Comparison of ENCODE assay signal across 1 cellular context in the genomic region with DNA sequence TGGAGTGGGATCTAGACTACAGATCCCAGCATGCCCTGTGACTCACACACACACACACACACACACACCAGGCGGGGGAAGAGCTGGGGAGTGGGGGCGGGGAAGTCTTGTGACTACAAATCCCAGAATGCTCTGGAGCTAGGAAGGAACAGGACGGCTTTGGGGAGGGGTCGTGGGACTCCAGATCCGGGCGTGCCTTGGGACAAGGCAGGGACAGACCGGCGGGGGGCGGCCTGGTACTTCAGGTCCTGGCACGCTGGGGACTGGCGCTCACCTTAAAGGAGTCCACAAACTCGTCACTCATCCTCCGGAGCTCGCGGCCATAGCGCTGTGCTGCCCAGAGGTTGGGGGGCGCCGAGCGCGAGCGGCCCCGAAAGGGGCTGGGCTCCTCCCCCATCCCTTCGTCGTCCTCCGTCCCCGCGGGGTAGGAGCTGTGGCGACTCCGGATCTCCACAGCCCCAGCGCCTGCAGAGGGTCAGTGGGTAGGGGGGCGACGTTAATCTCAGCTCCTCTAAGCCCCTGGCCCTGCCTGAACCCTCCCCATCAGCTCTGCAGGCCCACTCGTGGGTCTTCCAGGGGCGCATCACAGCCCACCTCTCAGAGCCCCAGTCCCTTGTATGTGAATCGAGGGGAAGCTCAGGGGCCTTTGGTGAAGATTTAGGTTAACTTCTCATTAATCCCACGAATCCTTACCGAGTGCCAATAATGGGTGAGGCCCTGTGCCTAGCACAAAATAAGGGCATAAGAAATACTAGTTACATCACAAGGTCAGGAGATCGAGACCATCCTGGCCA.
A peak's percentile ranks its signal among the peaks of the same experiment; 100 is the strongest.
TF ChIP-seq lines count a peak whose summit lies in the region.

No MANE protein-coding gene starts in this region.

TF ChIP-seq in HepG2, 621 proteins besides CTCF, POLR2A, EP300 and RAD21 (continues in another document):
- TF ChIP-seq SUZ12 (IDR thresholded peaks at IDR 0.05; ENCODE audit: low read depth, low read length): 0 out of 2 replicates have a peak, but pooled peaks have one; percentile 1
- peak; percentile 88 for TF ChIP-seq ZBTB7A (CRISPR knock-in tag; IDR thresholded peaks at IDR 0.05)
- TF ChIP-seq, protein P1, sequence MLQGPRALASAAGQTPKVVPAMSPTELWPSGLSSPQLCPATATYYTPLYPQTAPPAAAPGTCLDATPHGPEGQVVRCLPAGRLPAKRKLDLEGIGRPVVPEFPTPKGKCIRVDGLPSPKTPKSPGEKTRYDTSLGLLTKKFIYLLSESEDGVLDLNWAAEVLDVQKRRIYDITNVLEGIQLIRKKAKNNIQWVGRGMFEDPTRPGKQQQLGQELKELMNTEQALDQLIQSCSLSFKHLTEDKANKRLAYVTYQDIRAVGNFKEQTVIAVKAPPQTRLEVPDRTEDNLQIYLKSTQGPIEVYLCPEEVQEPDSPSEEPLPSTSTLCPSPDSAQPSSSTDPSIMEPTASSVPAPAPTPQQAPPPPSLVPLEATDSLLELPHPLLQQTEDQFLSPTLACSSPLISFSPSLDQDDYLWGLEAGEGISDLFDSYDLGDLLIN (CRISPR knock-in tag; IDR thresholded peaks at IDR 0.05; ENCODE audit: borderline replicate concordance): no peak
- TF ChIP-seq KAT8 (CRISPR knock-in tag; IDR thresholded peaks at IDR 0.05): peak; percentile 47; the same call in 1 of the 2 replicates
- peak; percentile 37; the same call in 1 of the 2 replicates for TF ChIP-seq ETV5 (CRISPR knock-in tag; IDR thresholded peaks at IDR 0.05; ENCODE audit: borderline replicate concordance)
- peak; percentile 42 for TF ChIP-seq ZFX (CRISPR knock-in tag; IDR thresholded peaks at IDR 0.05; ENCODE audit: low read depth)
- TF ChIP-seq SP5 (CRISPR knock-in tag; IDR thresholded peaks at IDR 0.05; ENCODE audit: borderline replicate concordance, low read depth): peak; percentile 29; the same call in 1 of the 2 replicates
- TF ChIP-seq NR2F6 (IDR thresholded peaks at IDR 0.05): no peak
- TF ChIP-seq NR2F6 (CRISPR knock-in tag; IDR thresholded peaks at IDR 0.05): peak; percentile 15; the same call in 1 of the 2 replicates
- TF ChIP-seq MXI1 (IDR thresholded peaks at IDR 0.05; ENCODE audit: borderline replicate concordance, low read depth, low read length): peak; percentile 62; the same call in 1 of the 3 replicates
- TF ChIP-seq SALL2 (CRISPR knock-in tag; IDR thresholded peaks at IDR 0.05): peak; percentile 4; the same call in 1 of the 2 replicates
- no peak for TF ChIP-seq TBL1XR1 (IDR thresholded peaks at IDR 0.05; ENCODE audit: borderline replicate concordance, low read length, partially characterized antibody)
- TF ChIP-seq GLI4 (CRISPR knock-in tag; IDR thresholded peaks at IDR 0.05; ENCODE audit: borderline replicate concordance): no peak
- 0 out of 2 replicates have a peak, but pooled peaks have one; percentile 42 for TF ChIP-seq ZNF350 (CRISPR knock-in tag; IDR thresholded peaks at IDR 0.05; ENCODE audit: borderline replicate concordance, low read depth)
- TF ChIP-seq ZNF768 (CRISPR knock-in tag; IDR thresholded peaks at IDR 0.05): peak; percentile 61; the same call in 1 of the 2 replicates
- peak; percentile 86 for TF ChIP-seq KDM2A (CRISPR knock-in tag; IDR thresholded peaks at IDR 0.05; ENCODE audit: borderline replicate concordance, low read depth)
- TF ChIP-seq MED13 (CRISPR knock-in tag; IDR thresholded peaks at IDR 0.05): 0 out of 2 replicates have a peak, but pooled peaks have one; percentile 36
- TF ChIP-seq RARG (CRISPR knock-in tag; IDR thresholded peaks at IDR 0.05; ENCODE audit: low read depth): no peak
- TF ChIP-seq, protein P2, sequence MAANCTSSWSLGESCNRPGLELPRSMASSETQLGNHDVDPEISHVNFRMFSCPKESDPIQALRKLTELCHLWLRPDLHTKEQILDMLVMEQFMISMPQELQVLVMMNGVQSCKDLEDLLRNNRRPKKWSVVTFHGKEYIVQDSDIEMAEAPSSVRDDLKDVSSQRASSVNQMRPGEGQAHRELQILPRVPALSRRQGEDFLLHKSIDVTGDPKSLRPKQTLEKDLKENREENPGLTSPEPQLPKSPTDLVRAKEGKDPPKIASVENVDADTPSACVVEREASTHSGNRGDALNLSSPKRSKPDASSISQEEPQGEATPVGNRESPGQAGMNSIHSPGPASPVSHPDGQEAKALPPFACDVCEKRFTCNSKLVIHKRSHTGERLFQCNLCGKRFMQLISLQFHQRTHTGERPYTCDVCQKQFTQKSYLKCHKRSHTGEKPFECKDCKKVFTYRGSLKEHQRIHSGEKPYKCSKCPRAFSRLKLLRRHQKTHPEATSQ (CRISPR knock-in tag; IDR thresholded peaks at IDR 0.05; ENCODE audit: borderline replicate concordance): no peak
- 0 out of 2 replicates have a peak, but pooled peaks have one; percentile 18 for TF ChIP-seq FOXA3 (CRISPR knock-in tag; IDR thresholded peaks at IDR 0.05)
- TF ChIP-seq, protein P3, sequence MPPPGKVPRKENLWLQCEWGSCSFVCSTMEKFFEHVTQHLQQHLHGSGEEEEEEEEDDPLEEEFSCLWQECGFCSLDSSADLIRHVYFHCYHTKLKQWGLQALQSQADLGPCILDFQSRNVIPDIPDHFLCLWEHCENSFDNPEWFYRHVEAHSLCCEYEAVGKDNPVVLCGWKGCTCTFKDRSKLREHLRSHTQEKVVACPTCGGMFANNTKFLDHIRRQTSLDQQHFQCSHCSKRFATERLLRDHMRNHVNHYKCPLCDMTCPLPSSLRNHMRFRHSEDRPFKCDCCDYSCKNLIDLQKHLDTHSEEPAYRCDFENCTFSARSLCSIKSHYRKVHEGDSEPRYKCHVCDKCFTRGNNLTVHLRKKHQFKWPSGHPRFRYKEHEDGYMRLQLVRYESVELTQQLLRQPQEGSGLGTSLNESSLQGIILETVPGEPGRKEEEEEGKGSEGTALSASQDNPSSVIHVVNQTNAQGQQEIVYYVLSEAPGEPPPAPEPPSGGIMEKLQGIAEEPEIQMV (CRISPR knock-in tag; IDR thresholded peaks at IDR 0.05; ENCODE audit: low read depth): no peak
- TF ChIP-seq EED (CRISPR knock-in tag; IDR thresholded peaks at IDR 0.05): no peak
- peak; percentile 52; the same call in 1 of the 2 replicates for TF ChIP-seq DMAP1 (CRISPR knock-in tag; IDR thresholded peaks at IDR 0.05)
- TF ChIP-seq ZNF263 (CRISPR knock-in tag; IDR thresholded peaks at IDR 0.05): 0 out of 2 replicates have a peak, but pooled peaks have one; percentile 18
- no peak for TF ChIP-seq ZNF674 (CRISPR knock-in tag; IDR thresholded peaks at IDR 0.05; ENCODE audit: low read depth)
- TF ChIP-seq, protein P4, sequence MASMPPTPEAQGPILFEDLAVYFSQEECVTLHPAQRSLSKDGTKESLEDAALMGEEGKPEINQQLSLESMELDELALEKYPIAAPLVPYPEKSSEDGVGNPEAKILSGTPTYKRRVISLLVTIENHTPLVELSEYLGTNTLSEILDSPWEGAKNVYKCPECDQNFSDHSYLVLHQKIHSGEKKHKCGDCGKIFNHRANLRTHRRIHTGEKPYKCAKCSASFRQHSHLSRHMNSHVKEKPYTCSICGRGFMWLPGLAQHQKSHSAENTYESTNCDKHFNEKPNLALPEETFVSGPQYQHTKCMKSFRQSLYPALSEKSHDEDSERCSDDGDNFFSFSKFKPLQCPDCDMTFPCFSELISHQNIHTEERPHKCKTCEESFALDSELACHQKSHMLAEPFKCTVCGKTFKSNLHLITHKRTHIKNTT (CRISPR knock-in tag; IDR thresholded peaks at IDR 0.05): 0 out of 2 replicates have a peak, but pooled peaks have one; percentile 34
- peak; percentile 86 for TF ChIP-seq GABPB1 (CRISPR knock-in tag; IDR thresholded peaks at IDR 0.05)
- TF ChIP-seq, protein P5, sequence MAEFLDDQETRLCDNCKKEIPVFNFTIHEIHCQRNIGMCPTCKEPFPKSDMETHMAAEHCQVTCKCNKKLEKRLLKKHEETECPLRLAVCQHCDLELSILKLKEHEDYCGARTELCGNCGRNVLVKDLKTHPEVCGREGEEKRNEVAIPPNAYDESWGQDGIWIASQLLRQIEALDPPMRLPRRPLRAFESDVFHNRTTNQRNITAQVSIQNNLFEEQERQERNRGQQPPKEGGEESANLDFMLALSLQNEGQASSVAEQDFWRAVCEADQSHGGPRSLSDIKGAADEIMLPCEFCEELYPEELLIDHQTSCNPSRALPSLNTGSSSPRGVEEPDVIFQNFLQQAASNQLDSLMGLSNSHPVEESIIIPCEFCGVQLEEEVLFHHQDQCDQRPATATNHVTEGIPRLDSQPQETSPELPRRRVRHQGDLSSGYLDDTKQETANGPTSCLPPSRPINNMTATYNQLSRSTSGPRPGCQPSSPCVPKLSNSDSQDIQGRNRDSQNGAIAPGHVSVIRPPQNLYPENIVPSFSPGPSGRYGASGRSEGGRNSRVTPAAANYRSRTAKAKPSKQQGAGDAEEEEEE (CRISPR knock-in tag; IDR thresholded peaks at IDR 0.05; ENCODE audit: borderline replicate concordance): no peak
- peak; percentile 55; the same call in 1 of the 2 replicates for TF ChIP-seq POLR2AphosphoS5 (IDR thresholded peaks at IDR 0.05; ENCODE audit: low read depth, low read length)
- TF ChIP-seq, protein P6, sequence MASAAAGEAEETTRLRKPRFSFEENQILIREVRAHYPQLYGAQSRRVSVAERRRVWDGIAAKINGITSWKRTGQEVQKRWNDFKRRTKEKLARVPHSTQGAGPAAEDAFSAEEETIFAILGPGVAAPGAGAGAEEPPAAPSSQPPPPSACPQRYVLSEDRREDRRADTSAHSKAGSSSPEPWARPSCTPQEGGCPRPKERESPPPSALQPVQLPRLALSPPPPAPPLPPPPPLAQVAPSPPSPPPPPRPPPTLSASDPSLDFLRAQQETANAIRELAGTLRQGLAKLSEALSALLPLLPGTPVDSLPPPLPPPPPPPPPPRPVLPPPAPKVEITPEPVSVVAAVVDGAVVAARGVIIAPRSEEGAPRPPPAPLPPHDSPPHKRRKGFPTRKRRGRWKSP (CRISPR knock-in tag; IDR thresholded peaks at IDR 0.05): 0 out of 2 replicates have a peak, but pooled peaks have one; percentile 3
- TF ChIP-seq ETV6 (CRISPR knock-in tag; conservative IDR thresholded peaks at IDR 0.05): no peak
- peak; percentile 30; the same call in 1 of the 2 replicates for TF ChIP-seq MAZ (IDR thresholded peaks at IDR 0.05; ENCODE audit: borderline replicate concordance, low read depth, low read length)
- TF ChIP-seq MAZ (CRISPR knock-in tag; IDR thresholded peaks at IDR 0.05; ENCODE audit: low read depth): 0 out of 2 replicates have a peak, but pooled peaks have one; percentile 56
- TF ChIP-seq THYN1 (CRISPR knock-in tag; IDR thresholded peaks at IDR 0.05; ENCODE audit: borderline replicate concordance, low read depth): no peak
- peak; percentile 43; the same call in 1 of the 2 replicates for TF ChIP-seq PHF20 (CRISPR knock-in tag; IDR thresholded peaks at IDR 0.05)
- no peak for TF ChIP-seq LCORL (IDR thresholded peaks at IDR 0.05)
- 0 out of 2 replicates have a peak, but pooled peaks have one; percentile 61 for TF ChIP-seq LCORL (CRISPR knock-in tag; IDR thresholded peaks at IDR 0.05)
- 0 out of 2 replicates have a peak, but pooled peaks have one; percentile 44 for TF ChIP-seq ZNF772 (CRISPR knock-in tag; IDR thresholded peaks at IDR 0.05)
- TF ChIP-seq ZMYM4 (CRISPR knock-in tag; IDR thresholded peaks at IDR 0.05): peak; percentile 17; the same call in 1 of the 2 replicates
- no peak for TF ChIP-seq ZNF331 (CRISPR knock-in tag; IDR thresholded peaks at IDR 0.05)
- TF ChIP-seq, protein P7, sequence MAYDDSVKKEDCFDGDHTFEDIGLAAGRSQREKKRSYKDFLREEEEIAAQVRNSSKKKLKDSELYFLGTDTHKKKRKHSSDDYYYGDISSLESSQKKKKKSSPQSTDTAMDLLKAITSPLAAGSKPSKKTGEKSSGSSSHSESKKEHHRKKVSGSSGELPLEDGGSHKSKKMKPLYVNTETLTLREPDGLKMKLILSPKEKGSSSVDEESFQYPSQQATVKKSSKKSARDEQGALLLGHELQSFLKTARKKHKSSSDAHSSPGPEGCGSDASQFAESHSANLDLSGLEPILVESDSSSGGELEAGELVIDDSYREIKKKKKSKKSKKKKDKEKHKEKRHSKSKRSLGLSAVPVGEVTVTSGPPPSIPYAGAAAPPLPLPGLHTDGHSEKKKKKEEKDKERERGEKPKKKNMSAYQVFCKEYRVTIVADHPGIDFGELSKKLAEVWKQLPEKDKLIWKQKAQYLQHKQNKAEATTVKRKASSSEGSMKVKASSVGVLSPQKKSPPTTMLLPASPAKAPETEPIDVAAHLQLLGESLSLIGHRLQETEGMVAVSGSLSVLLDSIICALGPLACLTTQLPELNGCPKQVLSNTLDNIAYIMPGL (CRISPR knock-in tag; IDR thresholded peaks at IDR 0.05; ENCODE audit: borderline replicate concordance in 1 of 2, low read depth in 1 of 2): peak; percentile 35 to 52; a peak in 2 of 4 replicates
- TF ChIP-seq RBFOX2 (IDR thresholded peaks at IDR 0.05; ENCODE audit: low read depth, low read length): peak; percentile 75
- peak; percentile 29; the same call in 1 of the 2 replicates for TF ChIP-seq MEIS2 (CRISPR knock-in tag; IDR thresholded peaks at IDR 0.05)
- peak; percentile 45; the same call in 1 of the 2 replicates for TF ChIP-seq RXRB (CRISPR knock-in tag; IDR thresholded peaks at IDR 0.05; ENCODE audit: borderline replicate concordance)
- TF ChIP-seq, protein P8, sequence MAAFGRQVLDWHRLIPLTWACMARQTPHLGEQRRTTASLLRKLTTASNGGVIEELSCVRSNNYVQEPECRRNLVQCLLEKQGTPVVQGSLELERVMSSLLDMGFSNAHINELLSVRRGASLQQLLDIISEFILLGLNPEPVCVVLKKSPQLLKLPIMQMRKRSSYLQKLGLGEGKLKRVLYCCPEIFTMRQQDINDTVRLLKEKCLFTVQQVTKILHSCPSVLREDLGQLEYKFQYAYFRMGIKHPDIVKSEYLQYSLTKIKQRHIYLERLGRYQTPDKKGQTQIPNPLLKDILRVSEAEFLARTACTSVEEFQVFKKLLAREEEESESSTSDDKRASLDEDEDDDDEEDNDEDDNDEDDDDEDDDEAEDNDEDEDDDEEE (CRISPR knock-in tag; IDR thresholded peaks at IDR 0.05): 0 out of 2 replicates have a peak, but pooled peaks have one; percentile 66
- TF ChIP-seq POLR2G (IDR thresholded peaks at IDR 0.05; ENCODE audit: low read depth, low read length): peak; percentile 68
- peak; percentile 88 for TF ChIP-seq ZNF143 (CRISPR knock-in tag; IDR thresholded peaks at IDR 0.05)
- TF ChIP-seq SIN3A (IDR thresholded peaks at IDR 0.05; ENCODE audit: borderline replicate concordance, low read depth, low read length): 0 out of 2 replicates have a peak, but pooled peaks have one; percentile 26
